11 cellular contexts compared by ENCODE assay signal in the genomic region with DNA sequence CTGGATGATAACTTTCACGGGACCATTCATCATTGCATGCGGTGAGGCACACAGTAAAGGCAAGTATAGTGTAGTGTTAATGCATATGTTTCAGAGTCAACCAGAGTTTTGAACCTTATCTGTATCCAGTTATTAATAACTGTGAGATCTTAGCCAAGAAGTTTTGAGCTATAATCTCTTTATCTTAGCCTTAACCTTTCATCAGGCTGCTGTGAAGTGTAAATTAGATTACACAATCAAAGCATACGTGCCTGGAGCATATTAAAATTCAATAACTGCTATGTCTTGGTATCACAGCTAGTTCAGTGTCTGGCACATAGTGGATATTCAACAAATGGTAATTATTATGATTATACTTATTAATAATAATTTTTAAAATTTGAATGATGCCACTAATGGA.
"Had no signal": no experiment of that assay in that cellular context is flagged by ENCODE, and none has a peak within 500 bp of the region (broad histone marks: within the 10 kb centered on the region; RNA-seq: fewer than 3 reads in every experiment).

No MANE protein-coding gene starts in this region.

- H3K4me2 ChIP-seq: KMS-11 had no signal

- H3K9ac ChIP-seq: GM23248, KMS-11 had no signal

- H3K9me3 Mint-ChIP-seq: HFFc6, IgD-negative memory B cell had no signal

- ATAC-seq: HepG2 had no signal

- H3K4me1 Mint-ChIP-seq: IgD-negative memory B cell had no signal

- FAIRE-seq: H1, H54, HepG2 had no signal

- H3K27ac ChIP-seq: GM23248, HL-60, KMS-11 had no signal

- H3K27ac Mint-ChIP-seq: H9, HFFc6, IgD-negative memory B cell had no signal

- H3K4me3 ChIP-seq: GM23248 had no signal

- DNase-seq: GM23248, H9, HCEC 1CT, HFFc6, KBM-7 had no signal

- H3K4me3 Mint-ChIP-seq: H9, HFFc6, IgD-negative memory B cell had no signal

- H2AFZ ChIP-seq: GM23248 had no signal

- H3K36me3 Mint-ChIP-seq: IgD-negative memory B cell had no signal
